In the genomic region with DNA sequence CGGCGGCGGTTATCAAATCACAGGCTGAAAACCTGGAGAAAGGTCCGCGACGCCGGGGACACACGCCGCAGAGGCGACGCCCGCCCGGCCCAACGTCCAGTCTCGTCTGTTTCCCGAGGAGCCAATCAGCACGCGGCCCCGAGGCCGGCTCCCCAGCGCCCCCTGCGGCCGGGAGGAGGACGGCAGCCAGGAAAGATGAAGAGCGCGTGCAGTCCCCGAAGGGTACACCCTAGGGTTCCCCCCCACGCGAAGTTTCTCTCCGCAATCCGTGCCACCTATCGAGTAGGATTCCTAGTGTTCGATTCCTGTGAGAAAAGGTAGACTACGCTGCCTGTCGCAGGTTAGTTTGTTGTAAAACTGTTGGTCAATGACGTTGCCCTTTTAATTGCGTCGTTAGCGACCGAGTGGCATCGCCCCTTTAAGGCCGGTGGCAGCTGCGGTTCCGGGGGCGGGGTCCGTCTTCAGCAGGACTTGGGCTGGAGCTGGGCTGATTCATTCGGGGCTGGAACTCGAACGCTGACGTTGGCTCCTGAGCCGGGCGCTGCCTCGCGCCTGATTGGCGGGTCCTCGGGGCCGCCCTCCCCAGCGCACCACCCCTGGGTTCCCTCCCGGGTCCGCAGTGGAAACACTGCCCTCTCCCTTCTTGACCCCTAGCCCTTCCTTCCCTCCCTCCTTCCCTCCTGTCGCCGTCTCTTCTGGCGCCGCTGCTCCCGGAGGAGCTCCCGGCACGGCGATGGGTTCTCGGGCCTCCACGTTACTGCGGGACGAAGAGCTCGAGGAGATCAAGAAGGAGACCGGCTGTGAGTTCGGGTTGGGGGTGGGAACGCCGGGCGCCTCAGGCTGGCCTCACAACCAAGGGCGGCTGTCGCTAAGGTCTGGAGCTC, we compare ENCODE assay signal across 8 cellular contexts. TPM values are rescaled to one million over a fixed set of nuclear protein-coding genes. Genes with fewer than 3 reads are reported as not detected.
DNase-seq lines count a peak whose midpoint lies in the region; ATAC-seq and TF ChIP-seq lines count a peak whose summit lies in the region.

Gene CHP1, plus strand, starts transcription at position 619 of the 884 bp plus-strand sequence. Its CDS starts 115 bp downstream, at position 734.
A gene with protein sequence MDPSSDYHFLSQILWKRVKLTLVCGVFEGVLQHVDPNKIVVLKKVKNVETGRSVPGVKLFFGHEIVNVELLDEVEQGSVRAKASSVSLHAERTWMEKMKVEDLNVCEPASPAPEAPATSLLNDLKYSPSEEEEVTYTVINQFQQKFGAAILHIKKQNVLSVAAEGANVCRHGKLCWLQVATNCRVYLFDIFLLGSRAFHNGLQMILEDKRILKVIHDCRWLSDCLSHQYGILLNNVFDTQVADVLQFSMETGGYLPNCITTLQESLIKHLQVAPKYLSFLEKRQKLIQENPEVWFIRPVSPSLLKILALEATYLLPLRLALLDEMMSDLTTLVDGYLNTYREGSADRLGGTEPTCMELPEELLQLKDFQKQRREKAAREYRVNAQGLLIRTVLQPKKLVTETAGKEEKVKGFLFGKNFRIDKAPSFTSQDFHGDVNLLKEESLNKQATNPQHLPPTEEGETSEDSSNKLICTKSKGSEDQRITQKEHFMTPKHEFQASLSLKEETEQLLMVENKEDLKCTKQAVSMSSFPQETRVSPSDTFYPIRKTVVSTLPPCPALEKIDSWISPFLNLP (minus strand): TSS at position 108 of the 884 bp plus-strand sequence. CDS start 4,182 bp downstream, outside the sequence.

- intact Hi-C loops in left lung (cut with DNase I), result no loop called here

- H3K9me3 ChIP-seq in CD4-positive, CD25-positive, alpha-beta regulatory T cell (ENCODE audit: control insufficient read depth in 2 of 2, low read length in 2 of 2), result no peaks in the 10 kb centered on the region
- H3K9me3 ChIP-seq in left lung, result no peaks in the 10 kb centered on the region

- peak; percentile 91 to 99 (median 94) for DNase-seq in CD4-positive, CD25-positive, alpha-beta regulatory T cell
- peak; percentile 94 for DNase-seq in NCI-H748 (lab: John Stamatoyannopoulos, UW; ENCODE audit: unreplicated experiment)
- peak; percentile 88 to 93 for DNase-seq in activated CD4-positive, alpha-beta T cell treated with anti-CD3 and anti-CD28 coated beads, Interleukin-2, amount 50 U/mL, for 24 hours (ENCODE audit: low read depth in 1 of 2, low spot score in 1 of 2)
- peak; percentile 99 for DNase-seq in dermis blood vessel endothelial cell
- DNase-seq in left lung, result peak; percentile 99
- peak; percentile 89 for DNase-seq in stimulated activated CD4-positive, alpha-beta T cell treated with anti-CD3 and anti-CD28 coated beads, Interleukin-2, amount 100 ng/mL, for 4 hours (ENCODE audit: low read depth)

- H3K9me3 Mint-ChIP-seq in CD4-positive, CD25-positive, alpha-beta regulatory T cell, result no peaks in the 10 kb centered on the region

- H3K4me1 ChIP-seq in CD4-positive, CD25-positive, alpha-beta regulatory T cell (ENCODE audit: control insufficient read depth, insufficient read depth, low read length, poor library complexity, severe bottlenecking), result peaks cover 28% of the 10 kb centered on the region
- H3K4me1 ChIP-seq in left lung, result peaks cover 14 to 31% of the 10 kb centered on the region in 2 donors

- ATAC-seq in CD4-positive, CD25-positive, alpha-beta regulatory T cell (ENCODE audit: low read depth in 2 of 2), result peak; percentile 97
- ATAC-seq in GM19395 (IDR thresholded peaks at IDR 0.05; ENCODE audit: unreplicated experiment), result peak; percentile 94
- peak; percentile 80 for ATAC-seq in HG03565 (IDR thresholded peaks at IDR 0.05; ENCODE audit: unreplicated experiment)
- ATAC-seq in left lung, result peak; percentile 98

- peaks cover 18% of the 10 kb centered on the region for H3K27me3 Mint-ChIP-seq in CD4-positive, CD25-positive, alpha-beta regulatory T cell

- peaks cover 2% of the 10 kb centered on the region for H3K27me3 ChIP-seq in CD4-positive, CD25-positive, alpha-beta regulatory T cell (ENCODE audit: control insufficient read depth, insufficient read depth, low read length)
- no peaks in the 10 kb centered on the region for H3K27me3 ChIP-seq in left lung

- H3K36me3 Mint-ChIP-seq in CD4-positive, CD25-positive, alpha-beta regulatory T cell, result no peaks in the 10 kb centered on the region

- H3K27ac Mint-ChIP-seq in CD4-positive, CD25-positive, alpha-beta regulatory T cell, result peak within 1 kb of the TSS; percentile 80 to 93 (median 93)

- peaks cover 0 to 46% (median 31%) of the 10 kb centered on the region in 4 donors for H3K4me1 Mint-ChIP-seq in CD4-positive, CD25-positive, alpha-beta regulatory T cell

- H3K36me3 ChIP-seq in CD4-positive, CD25-positive, alpha-beta regulatory T cell (ENCODE audit: control insufficient read depth, insufficient read depth, low read length), result no peaks in the 10 kb centered on the region
- no peaks in the 10 kb centered on the region for H3K36me3 ChIP-seq in left lung

- peak within 1 kb of the TSS; percentile 91 for H3K4me3 ChIP-seq in CD4-positive, CD25-positive, alpha-beta regulatory T cell (ENCODE audit: low read depth, low read length)
- peak within 1 kb of the TSS; percentile 74 for H3K4me3 ChIP-seq in left lung

- peak within 1 kb of the TSS; percentile 84 for H3K27ac ChIP-seq in CD4-positive, CD25-positive, alpha-beta regulatory T cell (ENCODE audit: insufficient read depth, low read length, poor library complexity, severe bottlenecking)
- peak within 1 kb of the TSS; percentile 88 to 91 for H3K27ac ChIP-seq in left lung

- peak; percentile 87 to 95 for TF ChIP-seq CTCF in left lung (IDR thresholded peaks at IDR 0.05)

- peak within 1 kb of the TSS; percentile 89 to 95 (median 94) for H3K4me3 Mint-ChIP-seq in CD4-positive, CD25-positive, alpha-beta regulatory T cell

RNA-seq across cellular contexts. Expression of gene CHP1, which starts in this region (rescaled TPM):
- 34.7 TPM for total RNA-seq in CD4-positive, CD25-positive, alpha-beta regulatory T cell
- polyA plus RNA-seq in CD4-positive, CD25-positive, alpha-beta regulatory T cell, result 10 to 100 TPM; 17.9 to 23.5 (median 19.3) TPM
- total RNA-seq in dermis blood vessel endothelial cell, result 73.3 and 92.7 TPM in 2 replicates
- 100 to 1,000 TPM; 140 to 207 TPM for total RNA-seq in left lung

RNA-seq across cellular contexts. Expression of the second gene that starts in this region (rescaled TPM):
- total RNA-seq in CD4-positive, CD25-positive, alpha-beta regulatory T cell, result not detected
- polyA plus RNA-seq in CD4-positive, CD25-positive, alpha-beta regulatory T cell, result not detected
- not detected in 2 replicates for total RNA-seq in dermis blood vessel endothelial cell
- not detected for total RNA-seq in left lung

Comparison
In these comparisons a context has a peak if more than half of its experiments do, and no peak if none do; other contexts are left out.
1. Peak in every context shown above with its lines: DNase-seq, ATAC-seq, H3K4me3 ChIP-seq and H3K27ac ChIP-seq.